In the genomic region with DNA sequence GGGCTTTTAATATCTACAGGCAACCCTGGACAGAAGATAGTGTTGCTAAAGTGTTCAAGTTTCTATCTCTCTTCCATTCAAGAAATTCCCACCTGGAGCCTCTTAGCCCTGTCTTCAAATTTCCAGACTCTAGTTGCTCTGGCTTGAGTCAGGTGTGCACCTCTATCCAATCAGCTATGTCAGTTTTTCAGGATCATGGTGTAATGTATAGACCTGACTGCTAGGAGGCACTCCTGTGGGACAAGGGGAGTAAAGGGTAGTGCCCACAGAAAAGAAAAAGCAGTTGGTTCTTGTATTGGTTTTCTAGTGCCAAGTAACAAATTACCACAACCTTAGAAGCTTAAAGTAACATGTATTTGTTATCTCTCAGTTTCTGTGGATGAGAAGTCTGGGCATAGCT, we compare ENCODE assay signal across 3 cellular contexts.
TF ChIP-seq lines count a peak whose summit lies in the region.

No MANE protein-coding gene starts in this region.

TF ChIP-seq in Ishikawa, 13 proteins besides CTCF, POLR2A, EP300 and RAD21:
- TF ChIP-seq, protein P1, sequence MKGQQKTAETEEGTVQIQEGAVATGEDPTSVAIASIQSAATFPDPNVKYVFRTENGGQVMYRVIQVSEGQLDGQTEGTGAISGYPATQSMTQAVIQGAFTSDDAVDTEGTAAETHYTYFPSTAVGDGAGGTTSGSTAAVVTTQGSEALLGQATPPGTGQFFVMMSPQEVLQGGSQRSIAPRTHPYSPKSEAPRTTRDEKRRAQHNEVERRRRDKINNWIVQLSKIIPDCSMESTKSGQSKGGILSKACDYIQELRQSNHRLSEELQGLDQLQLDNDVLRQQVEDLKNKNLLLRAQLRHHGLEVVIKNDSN (IDR thresholded peaks at IDR 0.05): 0 out of 2 replicates have a peak, but pooled peaks have one; percentile 12
- no peak for TF ChIP-seq TEAD4 (IDR thresholded peaks at IDR 0.05)
TF ChIP-seq in Ishikawa: peak in this region for 1.

TF ChIP-seq in K562, 482 proteins besides CTCF, POLR2A, EP300 and RAD21:
- TF ChIP-seq ZNF217 (CRISPR knock-in tag; IDR thresholded peaks at IDR 0.05): no peak
- TF ChIP-seq, protein P2, sequence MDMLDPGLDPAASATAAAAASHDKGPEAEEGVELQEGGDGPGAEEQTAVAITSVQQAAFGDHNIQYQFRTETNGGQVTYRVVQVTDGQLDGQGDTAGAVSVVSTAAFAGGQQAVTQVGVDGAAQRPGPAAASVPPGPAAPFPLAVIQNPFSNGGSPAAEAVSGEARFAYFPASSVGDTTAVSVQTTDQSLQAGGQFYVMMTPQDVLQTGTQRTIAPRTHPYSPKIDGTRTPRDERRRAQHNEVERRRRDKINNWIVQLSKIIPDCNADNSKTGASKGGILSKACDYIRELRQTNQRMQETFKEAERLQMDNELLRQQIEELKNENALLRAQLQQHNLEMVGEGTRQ (CRISPR knock-in tag; IDR thresholded peaks at IDR 0.05): peak; percentile 34

TF ChIP-seq in HepG2, 621 proteins besides CTCF, POLR2A, EP300 and RAD21:
- TF ChIP-seq SOX6 (IDR thresholded peaks at IDR 0.05) (no peak), SOX6 (CRISPR knock-in tag; IDR thresholded peaks at IDR 0.05) (no peak), JDP2 (CRISPR knock-in tag; IDR thresholded peaks at IDR 0.05; ENCODE audit: borderline replicate concordance) (no peak), ZNF510 (CRISPR knock-in tag; IDR thresholded peaks at IDR 0.05; ENCODE audit: low read depth) (no peak), ZNF567 (CRISPR knock-in tag; IDR thresholded peaks at IDR 0.05; ENCODE audit: borderline replicate concordance) (no peak), RFX3 (CRISPR knock-in tag; IDR thresholded peaks at IDR 0.05) (no peak), ZNF3 (CRISPR knock-in tag; IDR thresholded peaks at IDR 0.05) (no peak), PHF8 (CRISPR knock-in tag; IDR thresholded peaks at IDR 0.05) (no peak), ZSCAN30 (CRISPR knock-in tag; IDR thresholded peaks at IDR 0.05) (no peak), NCOA5 (CRISPR knock-in tag; IDR thresholded peaks at IDR 0.05) (no peak), ZNF430 (CRISPR knock-in tag; IDR thresholded peaks at IDR 0.05) (no peak), FOXK1 (CRISPR knock-in tag; IDR thresholded peaks at IDR 0.05; ENCODE audit: borderline replicate concordance, low read depth) (no peak), SATB2 (CRISPR knock-in tag; IDR thresholded peaks at IDR 0.05) (no peak), MAZ (IDR thresholded peaks at IDR 0.05; ENCODE audit: borderline replicate concordance, low read depth, low read length) (no peak), MAZ (CRISPR knock-in tag; IDR thresholded peaks at IDR 0.05; ENCODE audit: low read depth) (no peak), DR1 (CRISPR knock-in tag; IDR thresholded peaks at IDR 0.05) (no peak)
- TF ChIP-seq, protein P3, sequence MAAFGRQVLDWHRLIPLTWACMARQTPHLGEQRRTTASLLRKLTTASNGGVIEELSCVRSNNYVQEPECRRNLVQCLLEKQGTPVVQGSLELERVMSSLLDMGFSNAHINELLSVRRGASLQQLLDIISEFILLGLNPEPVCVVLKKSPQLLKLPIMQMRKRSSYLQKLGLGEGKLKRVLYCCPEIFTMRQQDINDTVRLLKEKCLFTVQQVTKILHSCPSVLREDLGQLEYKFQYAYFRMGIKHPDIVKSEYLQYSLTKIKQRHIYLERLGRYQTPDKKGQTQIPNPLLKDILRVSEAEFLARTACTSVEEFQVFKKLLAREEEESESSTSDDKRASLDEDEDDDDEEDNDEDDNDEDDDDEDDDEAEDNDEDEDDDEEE (CRISPR knock-in tag; IDR thresholded peaks at IDR 0.05): no peak
- TF ChIP-seq, protein P4, sequence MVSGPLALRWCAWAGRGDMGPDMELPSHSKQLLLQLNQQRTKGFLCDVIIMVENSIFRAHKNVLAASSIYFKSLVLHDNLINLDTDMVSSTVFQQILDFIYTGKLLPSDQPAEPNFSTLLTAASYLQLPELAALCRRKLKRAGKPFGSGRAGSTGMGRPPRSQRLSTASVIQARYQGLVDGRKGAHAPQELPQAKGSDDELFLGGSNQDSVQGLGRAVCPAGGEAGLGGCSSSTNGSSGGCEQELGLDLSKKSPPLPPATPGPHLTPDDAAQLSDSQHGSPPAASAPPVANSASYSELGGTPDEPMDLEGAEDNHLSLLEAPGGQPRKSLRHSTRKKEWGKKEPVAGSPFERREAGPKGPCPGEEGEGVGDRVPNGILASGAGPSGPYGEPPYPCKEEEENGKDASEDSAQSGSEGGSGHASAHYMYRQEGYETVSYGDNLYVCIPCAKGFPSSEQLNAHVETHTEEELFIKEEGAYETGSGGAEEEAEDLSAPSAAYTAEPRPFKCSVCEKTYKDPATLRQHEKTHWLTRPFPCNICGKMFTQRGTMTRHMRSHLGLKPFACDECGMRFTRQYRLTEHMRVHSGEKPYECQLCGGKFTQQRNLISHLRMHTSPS (CRISPR knock-in tag; IDR thresholded peaks at IDR 0.05; ENCODE audit: low read depth): no peak
- TF ChIP-seq, protein P5, sequence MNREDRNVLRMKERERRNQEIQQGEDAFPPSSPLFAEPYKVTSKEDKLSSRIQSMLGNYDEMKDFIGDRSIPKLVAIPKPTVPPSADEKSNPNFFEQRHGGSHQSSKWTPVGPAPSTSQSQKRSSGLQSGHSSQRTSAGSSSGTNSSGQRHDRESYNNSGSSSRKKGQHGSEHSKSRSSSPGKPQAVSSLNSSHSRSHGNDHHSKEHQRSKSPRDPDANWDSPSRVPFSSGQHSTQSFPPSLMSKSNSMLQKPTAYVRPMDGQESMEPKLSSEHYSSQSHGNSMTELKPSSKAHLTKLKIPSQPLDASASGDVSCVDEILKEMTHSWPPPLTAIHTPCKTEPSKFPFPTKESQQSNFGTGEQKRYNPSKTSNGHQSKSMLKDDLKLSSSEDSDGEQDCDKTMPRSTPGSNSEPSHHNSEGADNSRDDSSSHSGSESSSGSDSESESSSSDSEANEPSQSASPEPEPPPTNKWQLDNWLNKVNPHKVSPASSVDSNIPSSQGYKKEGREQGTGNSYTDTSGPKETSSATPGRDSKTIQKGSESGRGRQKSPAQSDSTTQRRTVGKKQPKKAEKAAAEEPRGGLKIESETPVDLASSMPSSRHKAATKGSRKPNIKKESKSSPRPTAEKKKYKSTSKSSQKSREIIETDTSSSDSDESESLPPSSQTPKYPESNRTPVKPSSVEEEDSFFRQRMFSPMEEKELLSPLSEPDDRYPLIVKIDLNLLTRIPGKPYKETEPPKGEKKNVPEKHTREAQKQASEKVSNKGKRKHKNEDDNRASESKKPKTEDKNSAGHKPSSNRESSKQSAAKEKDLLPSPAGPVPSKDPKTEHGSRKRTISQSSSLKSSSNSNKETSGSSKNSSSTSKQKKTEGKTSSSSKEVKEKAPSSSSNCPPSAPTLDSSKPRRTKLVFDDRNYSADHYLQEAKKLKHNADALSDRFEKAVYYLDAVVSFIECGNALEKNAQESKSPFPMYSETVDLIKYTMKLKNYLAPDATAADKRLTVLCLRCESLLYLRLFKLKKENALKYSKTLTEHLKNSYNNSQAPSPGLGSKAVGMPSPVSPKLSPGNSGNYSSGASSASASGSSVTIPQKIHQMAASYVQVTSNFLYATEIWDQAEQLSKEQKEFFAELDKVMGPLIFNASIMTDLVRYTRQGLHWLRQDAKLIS (CRISPR knock-in tag; IDR thresholded peaks at IDR 0.05): no peak
- TF ChIP-seq, protein P6, sequence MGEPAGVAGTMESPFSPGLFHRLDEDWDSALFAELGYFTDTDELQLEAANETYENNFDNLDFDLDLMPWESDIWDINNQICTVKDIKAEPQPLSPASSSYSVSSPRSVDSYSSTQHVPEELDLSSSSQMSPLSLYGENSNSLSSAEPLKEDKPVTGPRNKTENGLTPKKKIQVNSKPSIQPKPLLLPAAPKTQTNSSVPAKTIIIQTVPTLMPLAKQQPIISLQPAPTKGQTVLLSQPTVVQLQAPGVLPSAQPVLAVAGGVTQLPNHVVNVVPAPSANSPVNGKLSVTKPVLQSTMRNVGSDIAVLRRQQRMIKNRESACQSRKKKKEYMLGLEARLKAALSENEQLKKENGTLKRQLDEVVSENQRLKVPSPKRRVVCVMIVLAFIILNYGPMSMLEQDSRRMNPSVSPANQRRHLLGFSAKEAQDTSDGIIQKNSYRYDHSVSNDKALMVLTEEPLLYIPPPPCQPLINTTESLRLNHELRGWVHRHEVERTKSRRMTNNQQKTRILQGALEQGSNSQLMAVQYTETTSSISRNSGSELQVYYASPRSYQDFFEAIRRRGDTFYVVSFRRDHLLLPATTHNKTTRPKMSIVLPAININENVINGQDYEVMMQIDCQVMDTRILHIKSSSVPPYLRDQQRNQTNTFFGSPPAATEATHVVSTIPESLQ (CRISPR knock-in tag; conservative IDR thresholded peaks at IDR 0.05): no peak
